In the genomic region with DNA sequence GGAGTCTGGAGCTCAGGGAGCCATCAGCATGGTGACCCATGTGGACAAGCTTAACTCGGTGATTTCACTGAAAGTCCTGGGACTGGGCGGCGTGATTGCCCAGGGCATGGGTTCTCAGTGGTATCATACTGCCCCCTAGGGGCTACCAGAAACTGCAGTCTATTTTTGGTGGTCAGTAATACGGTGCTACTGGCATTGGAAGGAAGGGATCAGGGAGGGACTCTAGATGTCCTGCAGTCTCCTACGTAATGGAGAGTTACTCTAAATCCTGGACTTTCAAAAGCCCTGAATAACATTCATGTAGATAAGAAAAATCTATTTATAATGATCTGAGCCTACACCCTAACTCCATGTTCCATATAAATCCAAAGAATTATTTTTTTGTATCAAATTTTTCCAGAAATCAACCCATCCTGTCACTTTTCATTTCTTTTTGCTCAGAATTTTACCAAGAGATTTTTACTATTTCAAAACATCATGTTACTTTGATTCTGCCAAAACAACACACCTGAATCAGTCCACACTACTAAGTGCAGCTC, we compare ENCODE assay signal across 8 cellular contexts. TPM values are rescaled to one million over a fixed set of nuclear protein-coding genes. Genes with fewer than 3 reads are reported as not detected.
A peak's percentile ranks its signal among the peaks of the same experiment; 100 is the strongest.
DNase-seq lines count a peak whose midpoint lies in the region; ATAC-seq and TF ChIP-seq lines count a peak whose summit lies in the region.

No MANE protein-coding gene starts in this region.

- H3K4me3 ChIP-seq in cardiac muscle cell: no peak overlapping the region

- peaks cover 2% of the 10 kb centered on the region for H3K27me3 ChIP-seq in cardiac muscle cell

- H3K36me3 Mint-ChIP-seq in activated naive CD8-positive, alpha-beta T cell treated with anti-CD3 and anti-CD28 coated beads, Interleukin-2, amount 50 U/mL, for 24 hours (ENCODE audit: low read depth): peaks cover 33% of the 10 kb centered on the region

- H3K4me1 Mint-ChIP-seq in activated naive CD8-positive, alpha-beta T cell treated with anti-CD3 and anti-CD28 coated beads, Interleukin-2, amount 50 U/mL, for 24 hours: no peaks in the 10 kb centered on the region

- H3K27ac ChIP-seq in cardiac muscle cell: no peak overlapping the region

- no peak overlapping the region for H3K27ac Mint-ChIP-seq in activated naive CD8-positive, alpha-beta T cell treated with anti-CD3 and anti-CD28 coated beads, Interleukin-2, amount 50 U/mL, for 24 hours

- H3K9me3 Mint-ChIP-seq in activated naive CD8-positive, alpha-beta T cell treated with anti-CD3 and anti-CD28 coated beads, Interleukin-2, amount 50 U/mL, for 24 hours: no peaks in the 10 kb centered on the region

- TF ChIP-seq CTCF in LNCAP (IDR thresholded peaks at IDR 0.05): peak; percentile 86
- TF ChIP-seq CTCF in cardiac muscle cell (IDR thresholded peaks at IDR 0.05; ENCODE audit: low read depth, low read length): peak; percentile 90

- ATAC-seq in activated naive CD8-positive, alpha-beta T cell treated with anti-CD3 and anti-CD28 coated beads, Interleukin-2, amount 50 U/mL, for 24 hours: peak; percentile 69

- intact Hi-C loops in posterior cingulate gyrus (cut with DNase I): loop anchor here (5.0 kb wide), 1 partner anchor 437 kb away; no protein-coding TSS in a partner anchor

- no peak overlapping the region for H3K4me3 Mint-ChIP-seq in activated naive CD8-positive, alpha-beta T cell treated with anti-CD3 and anti-CD28 coated beads, Interleukin-2, amount 50 U/mL, for 24 hours

- H3K36me3 ChIP-seq in cardiac muscle cell: no peaks in the 10 kb centered on the region

- no peaks in the 10 kb centered on the region for H3K27me3 Mint-ChIP-seq in activated naive CD8-positive, alpha-beta T cell treated with anti-CD3 and anti-CD28 coated beads, Interleukin-2, amount 50 U/mL, for 24 hours

- no peaks in the 10 kb centered on the region for H3K4me1 ChIP-seq in cardiac muscle cell (ENCODE audit: low read depth)

- peak; percentile 75 for DNase-seq in activated effector memory CD4-positive, alpha-beta T cell treated with anti-CD3 and anti-CD28 coated beads, Interleukin-2, amount 50 U/mL, for 16 hours
- DNase-seq in activated effector memory CD4-positive, alpha-beta T cell treated with Interleukin-2 at 50 U/mL for 16 hours: no peak
- DNase-seq in RPMI7951 (ENCODE audit: low read depth): peak; percentile 75
- peak; percentile 50 for DNase-seq in activated naive CD8-positive, alpha-beta T cell treated with anti-CD3 and anti-CD28 coated beads, Interleukin-2, amount 50 U/mL, for 24 hours
- DNase-seq in cardiac muscle cell (ENCODE audit: low read depth in 1 of 2, low spot score in 1 of 2): peak; percentile 84 to 85
- peak; percentile 27 to 96 (median 76) for DNase-seq in posterior cingulate gyrus
- no peak for DNase-seq in NCI-H187 (lab: John Stamatoyannopoulos, UW)

- H3K9me3 ChIP-seq in cardiac muscle cell (ENCODE audit: low read depth): no peaks in the 10 kb centered on the region

RNA-seq across cellular contexts. Expression of a gene that starts 37.3 kb away (rescaled TPM):
- 84.9 and 116 TPM in 2 replicates for total RNA-seq in RPMI7951 (2014; rRNA removed; shearing (Covaris generic))
- total RNA-seq in cardiac muscle cell: 63.1 and 88.0 TPM in 2 replicates
- 27.5 and 33.6 TPM in 2 replicates for polyA plus RNA-seq in cardiac muscle cell

RNA-seq across cellular contexts. Expression of a gene that starts 47.9 kb away (rescaled TPM):
- total RNA-seq in RPMI7951 (2014; rRNA removed; shearing (Covaris generic)): not detected in 2 replicates
- total RNA-seq in cardiac muscle cell: 0.09 and 0.46 TPM in 2 replicates
- polyA plus RNA-seq in cardiac muscle cell: 0.54 and 0.70 TPM in 2 replicates

Comparison
In these comparisons a context has a peak if more than half of its experiments do, and no peak if none do; other contexts are left out.
1. DNase-seq: peak in activated effector memory CD4-positive, alpha-beta T cell treated with anti-CD3 and anti-CD28 coated beads, Interleukin-2, amount 50 U/mL, for 16 hours (single experiment), RPMI7951 (single experiment), activated naive CD8-positive, alpha-beta T cell treated with anti-CD3 and anti-CD28 coated beads, Interleukin-2, amount 50 U/mL, for 24 hours (single experiment), cardiac muscle cell (2 of 2) and posterior cingulate gyrus (10 of 10); none in activated effector memory CD4-positive, alpha-beta T cell treated with Interleukin-2 at 50 U/mL for 16 hours (single experiment) and NCI-H187 (0 of 2).